ENCODE assay signal across 8 cellular contexts in genomic region chr1:10694633-10695627, GRCh38.
DNase-seq lines count a peak whose midpoint lies in the region; ATAC-seq, FAIRE-seq and TF ChIP-seq lines count a peak whose summit lies in the region.

No MANE protein-coding gene starts in this region.

- no peak overlapping the region for H3K56ac ChIP-seq in H1 (replicated peaks; ENCODE audit: insufficient read length, low read depth, low read length)

- H2BK12ac ChIP-seq in H1 (ENCODE audit: low read depth, low read length), result 0 out of 2 replicates have a peak overlapping the region, but pooled peaks have one; percentile 3

- no peak for TF ChIP-seq POLR2A in H1 (IDR thresholded peaks at IDR 0.05; ENCODE audit: control extremely low read depth in 1 of 2, low read depth in 2 of 2, low read length in 2 of 2)

- no peak overlapping the region for H2BK5ac ChIP-seq in H1 (ENCODE audit: low read depth, low read length)

- FAIRE-seq in H1 (lab: Jason Lieb, UNC), result no peak

- H2BK15ac ChIP-seq in H1 (ENCODE audit: low read length), result no peak overlapping the region

- in situ Hi-C loops in ACHN (cut with HindIII; ENCODE audit: low pct_ligation_motif_present, low pct_unique_long_range_greater_than_20kb, low sequenced_read_pairs), result no loop called here

- peak overlapping the region; percentile 62 for H3K4ac ChIP-seq in H1 (replicated peaks; ENCODE audit: insufficient read length, low read depth, low read length)

- peaks cover 0 to 5% (median 2%) of the 10 kb centered on the region in 4 experiments; a peak in 2 of 7 replicates for H3K27me3 ChIP-seq in H1 (replicated peaks in 1 of 4; ENCODE audit: control insufficient read depth in 3 of 4, extremely low read depth in 1 of 4, insufficient read depth in 3 of 4, low read length in 3 of 4)

- no peak overlapping the region for H3K14ac ChIP-seq in H1 (ENCODE audit: insufficient read length)

- 1% methylated on average over 47 of the region's 126 CpGs; no CpG with 5 or more reads in 1 of the 2 experiments for WGBS in H1 (ENCODE audit: extremely low coverage in 1 of 2, insufficient coverage in 1 of 2, insufficient read length in 1 of 2, insufficient replicate concordance in 2 of 2, low coverage in 1 of 2, low lambda C conversion rate in 2 of 2, missing lambda C conversion rate in 1 of 2), 2 experiments

- peaks cover 4% of the 10 kb centered on the region; the same call in 1 of the 2 replicates for H3K23me2 ChIP-seq in H1 (ENCODE audit: low read depth, low read length)

- H4K8ac ChIP-seq in H1 (ENCODE audit: extremely low read depth, insufficient read depth, low read length), result peak overlapping the region; percentile 54

- H3K4me1 Mint-ChIP-seq in activated CD8-positive, alpha-beta memory T cell treated with anti-CD3 and anti-CD28 coated beads, Interleukin-2, amount 10 ng/mL, durations not matched to agents 7 days and 5 days, result peaks cover 27% of the 10 kb centered on the region
- H3K4me1 Mint-ChIP-seq in memory B cell, result peaks cover 12% of the 10 kb centered on the region

- DNase-seq in ACHN (peak; percentile 83), HK-2 (ENCODE audit: unreplicated experiment) (peak; percentile 69), NOMO-1 (lab: John Stamatoyannopoulos, UW; ENCODE audit: unreplicated experiment in 2 of 2) (peak; percentile 63 to 91), H1 (ENCODE audit: low read depth in 1 of 2, low spot score in 2 of 2) (peak; percentile 44 to 85), memory B cell (ENCODE audit: low spot score in 2 of 2) (peak; percentile 73 to 80)
- peak; percentile 86 for DNase-seq in activated CD8-positive, alpha-beta memory T cell treated with anti-CD3 and anti-CD28 coated beads, Interleukin-2, amount 10 ng/mL, durations not matched to agents 7 days and 5 days
- DNase-seq in stimulated activated CD4-positive, alpha-beta T cell treated with anti-CD3 and anti-CD28 coated beads, TNF-alpha, amount 100 ng/mL, for 48 hours (ENCODE audit: low read depth in 3 of 3), result peak; percentile 44 to 52 (median 50)

- H3K9ac ChIP-seq in H1 (replicated peaks in 1 of 4; ENCODE audit: extremely low read depth in 1 of 4, low read depth in 3 of 4, low read length in 3 of 4), result peak overlapping the region in 2 of 4 experiments; percentile 10 to 33; a peak in 1 of 7 replicates

- H3K4me3 Mint-ChIP-seq in activated CD8-positive, alpha-beta memory T cell treated with anti-CD3 and anti-CD28 coated beads, Interleukin-2, amount 10 ng/mL, durations not matched to agents 7 days and 5 days, result peak overlapping the region; percentile 61
- peak overlapping the region; percentile 89 for H3K4me3 Mint-ChIP-seq in memory B cell

- no peak overlapping the region for H3K23ac ChIP-seq in H1 (ENCODE audit: insufficient read length)

- no peaks in the 10 kb centered on the region for H3K79me2 ChIP-seq in H1 (ENCODE audit: control insufficient read depth in 1 of 2, insufficient read depth in 2 of 2, low read length in 2 of 2)

- peaks cover 0 to 4% of the 10 kb centered on the region in 2 experiments for H4K20me1 ChIP-seq in H1 (replicated peaks in 1 of 2; ENCODE audit: control insufficient read depth in 1 of 2, insufficient read depth in 2 of 2, low read length in 2 of 2)

- no peaks in the 10 kb centered on the region for H3K79me1 ChIP-seq in H1 (ENCODE audit: low read depth, low read length)

- H3K27me3 Mint-ChIP-seq in activated CD8-positive, alpha-beta memory T cell treated with anti-CD3 and anti-CD28 coated beads, Interleukin-2, amount 10 ng/mL, durations not matched to agents 7 days and 5 days, result peaks cover 17% of the 10 kb centered on the region
- H3K27me3 Mint-ChIP-seq in memory B cell, result peaks cover 4% of the 10 kb centered on the region

- H3K4me1 ChIP-seq in H1 (replicated peaks in 1 of 4; ENCODE audit: control insufficient read depth in 3 of 4, insufficient read depth in 4 of 4, low read length in 3 of 4), result peaks cover 0 to 14% (median 9%) of the 10 kb centered on the region in 4 experiments; a peak in 6 of 7 replicates

- peak; percentile 49 for ATAC-seq in GM18907 (IDR thresholded peaks at IDR 0.05; ENCODE audit: unreplicated experiment)
- ATAC-seq in activated CD8-positive, alpha-beta memory T cell treated with anti-CD3 and anti-CD28 coated beads, Interleukin-2, amount 10 ng/mL, durations not matched to agents 7 days and 5 days, result peak; percentile 80
- ATAC-seq in memory B cell (ENCODE audit: low read depth), result peak; percentile 56

- TF ChIP-seq EP300 in H1 (IDR thresholded peaks at IDR 0.05; ENCODE audit: borderline replicate concordance in 1 of 2, low read depth in 2 of 2, low read length in 2 of 2), result no peak

- no peaks in the 10 kb centered on the region for H3K9me3 Mint-ChIP-seq in activated CD8-positive, alpha-beta memory T cell treated with anti-CD3 and anti-CD28 coated beads, Interleukin-2, amount 10 ng/mL, durations not matched to agents 7 days and 5 days (ENCODE audit: low read depth)
- H3K9me3 Mint-ChIP-seq in memory B cell, result no peaks in the 10 kb centered on the region

- CTCF ChIA-PET in activated CD8-positive, alpha-beta memory T cell treated with anti-CD3 and anti-CD28 coated beads, Interleukin-2, amount 10 ng/mL, durations not matched to agents 7 days and 5 days (lab: Charles Lee), result no interaction called here
- CTCF ChIA-PET in H1 (lab: Charles Lee; ENCODE audit: partially characterized antibody), result no interaction called here

- no peaks in the 10 kb centered on the region for H3K9me3 ChIP-seq in H1 (ENCODE audit: insufficient read depth in 2 of 2, low read depth in 1 of 2, low read length in 1 of 2)

- peak overlapping the region; percentile 15 for H3K27ac Mint-ChIP-seq in activated CD8-positive, alpha-beta memory T cell treated with anti-CD3 and anti-CD28 coated beads, Interleukin-2, amount 10 ng/mL, durations not matched to agents 7 days and 5 days
- peak overlapping the region; percentile 87 for H3K27ac Mint-ChIP-seq in memory B cell

- no peak overlapping the region for H2BK20ac ChIP-seq in H1 (ENCODE audit: low read length)

- TF ChIP-seq CTCF in H1 (IDR thresholded peaks at IDR 0.05; ENCODE audit: control extremely low read depth in 1 of 3, insufficient read depth in 1 of 3, low read depth in 1 of 3, low read length in 3 of 3), result no peak

- peak overlapping the region; percentile 71 for H3K18ac ChIP-seq in H1 (ENCODE audit: extremely low read depth, low read length)

- H2AFZ ChIP-seq in H1 (ENCODE audit: low read length), result no peak overlapping the region

- TF ChIP-seq RAD21 in H1 (IDR thresholded peaks at IDR 0.05 in 1 of 2, conservative IDR thresholded peaks at IDR 0.05 in 1 of 2; ENCODE audit: low read depth in 2 of 2, low read length in 2 of 2), result no peak

- H3K4me3 ChIP-seq in H1 (ENCODE audit: extremely low read depth in 1 of 4, insufficient read depth in 2 of 4, low read depth in 3 of 4, low read length in 4 of 4), result peak overlapping the region; percentile 49 to 71 (median 52)

- H3K36me3 Mint-ChIP-seq in activated CD8-positive, alpha-beta memory T cell treated with anti-CD3 and anti-CD28 coated beads, Interleukin-2, amount 10 ng/mL, durations not matched to agents 7 days and 5 days, result no peaks in the 10 kb centered on the region
- H3K36me3 Mint-ChIP-seq in memory B cell, result no peaks in the 10 kb centered on the region

- H4K91ac ChIP-seq in H1 (replicated peaks; ENCODE audit: insufficient read length, low read length), result no peak overlapping the region

- peak overlapping the region; percentile 75 to 87 for H3K4me2 ChIP-seq in H1 (ENCODE audit: insufficient read depth in 1 of 2, low read depth in 2 of 2, low read length in 2 of 2)

- no peak overlapping the region for H3K27ac ChIP-seq in H1 (ENCODE audit: low read depth, low read length)

- POLR2A ChIA-PET in H1 (lab: Charles Lee; ENCODE audit: partially characterized antibody), result no interaction called here

- peak overlapping the region; percentile 32 for H4K5ac ChIP-seq in H1 (ENCODE audit: insufficient read length, low read depth, low read length)

- H2BK120ac ChIP-seq in H1 (replicated peaks; ENCODE audit: low read depth, low read length), result no peak overlapping the region

- no peaks in the 10 kb centered on the region for H3K36me3 ChIP-seq in H1 (ENCODE audit: control insufficient read depth in 2 of 4, insufficient read depth in 4 of 4, low read length in 3 of 4)

- H2AK5ac ChIP-seq in H1 (ENCODE audit: low read depth, low read length), result no peak overlapping the region

TF ChIP-seq in H1, 55 proteins besides CTCF, POLR2A, EP300 and RAD21 (continues in another document):
- TF ChIP-seq KDM4A (IDR thresholded peaks at IDR 0.05; ENCODE audit: low read depth, low read length, severe bottlenecking) (peak; percentile 76), TAF1 (IDR thresholded peaks at IDR 0.05; ENCODE audit: low read depth, low read length) (no peak), RXRA (IDR thresholded peaks at IDR 0.05; ENCODE audit: insufficient read depth, low read depth, low read length) (no peak), TEAD4 (IDR thresholded peaks at IDR 0.05; ENCODE audit: low read depth, low read length) (no peak), BRCA1 (IDR thresholded peaks at IDR 0.05; ENCODE audit: low read depth, low read length) (no peak), SP1 (IDR thresholded peaks at IDR 0.05; ENCODE audit: low read depth, low read length) (no peak), TAF7 (optimal IDR thresholded peaks at IDR 0.05; ENCODE audit: borderline replicate concordance, low read depth, low read length) (no peak), GTF2F1 (IDR thresholded peaks at IDR 0.05; ENCODE audit: borderline replicate concordance, low read depth, low read length) (no peak), RFX5 (IDR thresholded peaks at IDR 0.05; ENCODE audit: borderline replicate concordance, low read depth, low read length) (no peak), GABPA (IDR thresholded peaks at IDR 0.05; ENCODE audit: borderline replicate concordance, insufficient read depth, low read length) (no peak), POLR2AphosphoS5 (IDR thresholded peaks at IDR 0.05; ENCODE audit: low read depth, low read length) (no peak), CREB1 (IDR thresholded peaks at IDR 0.05) (no peak), MAFK (IDR thresholded peaks at IDR 0.05; ENCODE audit: low read depth, low read length) (no peak), NANOG (IDR thresholded peaks at IDR 0.05; ENCODE audit: insufficient read depth, low read depth, low read length, poor library complexity, severe bottlenecking) (no peak), CEBPB (IDR thresholded peaks at IDR 0.05; ENCODE audit: low read depth, low read length) (no peak)
- TF ChIP-seq, protein P1, sequence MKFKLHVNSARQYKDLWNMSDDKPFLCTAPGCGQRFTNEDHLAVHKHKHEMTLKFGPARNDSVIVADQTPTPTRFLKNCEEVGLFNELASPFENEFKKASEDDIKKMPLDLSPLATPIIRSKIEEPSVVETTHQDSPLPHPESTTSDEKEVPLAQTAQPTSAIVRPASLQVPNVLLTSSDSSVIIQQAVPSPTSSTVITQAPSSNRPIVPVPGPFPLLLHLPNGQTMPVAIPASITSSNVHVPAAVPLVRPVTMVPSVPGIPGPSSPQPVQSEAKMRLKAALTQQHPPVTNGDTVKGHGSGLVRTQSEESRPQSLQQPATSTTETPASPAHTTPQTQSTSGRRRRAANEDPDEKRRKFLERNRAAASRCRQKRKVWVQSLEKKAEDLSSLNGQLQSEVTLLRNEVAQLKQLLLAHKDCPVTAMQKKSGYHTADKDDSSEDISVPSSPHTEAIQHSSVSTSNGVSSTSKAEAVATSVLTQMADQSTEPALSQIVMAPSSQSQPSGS (IDR thresholded peaks at IDR 0.05; ENCODE audit: low read length), result no peak
